Comparison of ENCODE assay signal across 9 cellular contexts in genomic region chr2:229133155-229133772, GRCh38.
DNase-seq lines count a peak whose midpoint lies in the region; ATAC-seq and TF ChIP-seq lines count a peak whose summit lies in the region.
"Had no signal": no experiment of that assay in that cellular context is flagged by ENCODE, and none has a peak within 500 bp of the region (broad histone marks: within the 10 kb centered on the region; RNA-seq: fewer than 3 reads in every experiment).

No MANE protein-coding gene starts in this region.

- no peaks in the 10 kb centered on the region for H3K36me3 ChIP-seq in brain microvascular endothelial cell (replicated peaks)
- H3K36me3 ChIP-seq in right lobe of liver: peaks cover 0 to 10% (median 0%) of the 10 kb centered on the region in 4 donors
- no peaks in the 10 kb centered on the region for H3K36me3 ChIP-seq in naive thymus-derived CD4-positive, alpha-beta T cell (ENCODE audit: control insufficient read depth in 2 of 3, insufficient read depth in 3 of 3, low read length in 3 of 3)

- H3K4me3 ChIP-seq in brain microvascular endothelial cell (ENCODE audit: low read depth, low read length) (no peak overlapping the region), right lobe of liver (no peak overlapping the region)
- no peak overlapping the region for H3K4me3 ChIP-seq in naive thymus-derived CD4-positive, alpha-beta T cell (ENCODE audit: low read length)

- H3K27ac Mint-ChIP-seq in naive thymus-derived CD4-positive, alpha-beta T cell: no peak overlapping the region
- H3K27ac Mint-ChIP-seq: IgD-negative memory B cell had no signal

- H3K27ac ChIP-seq in brain microvascular endothelial cell (no peak overlapping the region), right lobe of liver (no peak overlapping the region)
- H3K27ac ChIP-seq in naive thymus-derived CD4-positive, alpha-beta T cell (ENCODE audit: low read depth, low read length): no peak overlapping the region

- no peak overlapping the region for H3K4me3 Mint-ChIP-seq in naive thymus-derived CD4-positive, alpha-beta T cell
- H3K4me3 Mint-ChIP-seq: IgD-negative memory B cell had no signal

- TF ChIP-seq POLR2A in right lobe of liver (IDR thresholded peaks at IDR 0.05): no peak

- intact Hi-C loops in right lobe of liver (cut with DNase I): loop anchor here in 1 of 2 donors (10.0 kb wide), 1 partner anchor 142 kb away; the partner anchor contains the start of gene PID1
- intact Hi-C loops in naive thymus-derived CD4-positive, alpha-beta T cell (cut with micrococcal nuclease): no loop called here

- peaks cover 0 to 8% (median 0%) of the 10 kb centered on the region in 4 donors for H3K4me1 ChIP-seq in right lobe of liver
- no peaks in the 10 kb centered on the region for H3K4me1 ChIP-seq in naive thymus-derived CD4-positive, alpha-beta T cell (ENCODE audit: control insufficient read depth in 2 of 2, insufficient read depth in 2 of 2, low read length in 2 of 2)

- H3K36me3 Mint-ChIP-seq in naive thymus-derived CD4-positive, alpha-beta T cell: no peaks in the 10 kb centered on the region
- H3K36me3 Mint-ChIP-seq: IgD-negative memory B cell had no signal

- peak; percentile 10 for TF ChIP-seq CTCF in brain microvascular endothelial cell (IDR thresholded peaks at IDR 0.05; ENCODE audit: low read depth, low read length, missing control alignments)
- peak; percentile 52 to 70 (median 62) for TF ChIP-seq CTCF in right lobe of liver (IDR thresholded peaks at IDR 0.05)

- no peaks in the 10 kb centered on the region for H3K27me3 ChIP-seq in brain microvascular endothelial cell (replicated peaks)
- no peaks in the 10 kb centered on the region for H3K27me3 ChIP-seq in right lobe of liver
- H3K27me3 ChIP-seq in naive thymus-derived CD4-positive, alpha-beta T cell (ENCODE audit: control insufficient read depth in 2 of 2, insufficient read depth in 2 of 2, low read length in 2 of 2): no peaks in the 10 kb centered on the region

- DNase-seq in GM04504 (ENCODE audit: low read depth): peak; percentile 20
- peak; percentile 6 for DNase-seq in NCI-H1694 treated with DMSO at 0.1 percent for 48 hours (lab: John Stamatoyannopoulos, UW)
- DNase-seq in brain microvascular endothelial cell: peak; percentile 6
- DNase-seq in right lobe of liver: no peak
- DNase-seq in activated CD8-positive, alpha-beta memory T cell treated with anti-CD3 and anti-CD28 coated beads for 24 hours: no peak
- no peak for DNase-seq in naive thymus-derived CD4-positive, alpha-beta T cell

- H3K9me3 ChIP-seq in right lobe of liver: no peaks in the 10 kb centered on the region
- no peaks in the 10 kb centered on the region for H3K9me3 ChIP-seq in naive thymus-derived CD4-positive, alpha-beta T cell (ENCODE audit: control insufficient read depth in 2 of 3, low read length in 3 of 3)

- POLR2A ChIA-PET in naive thymus-derived CD4-positive, alpha-beta T cell (lab: Charles Lee): no interaction called here

- H3K27me3 Mint-ChIP-seq in naive thymus-derived CD4-positive, alpha-beta T cell: peaks cover 0 to 4% (median 0%) of the 10 kb centered on the region in 5 donors
- H3K27me3 Mint-ChIP-seq: IgD-negative memory B cell had no signal

- peak; percentile 88 to 93 (median 90) for ATAC-seq in right lobe of liver
- ATAC-seq in naive thymus-derived CD4-positive, alpha-beta T cell: no peak
- no peak for ATAC-seq in GM18909 (IDR thresholded peaks at IDR 0.05; ENCODE audit: poor library complexity, unreplicated experiment)
- ATAC-seq in HG03280 (IDR thresholded peaks at IDR 0.05; ENCODE audit: unreplicated experiment): no peak

- H3K9me3 Mint-ChIP-seq in naive thymus-derived CD4-positive, alpha-beta T cell: peaks cover 0 to 6% (median 0%) of the 10 kb centered on the region in 11 donors

- in situ Hi-C loops in brain microvascular endothelial cell (cut with HindIII; ENCODE audit: low pct_ligation_motif_present, low sequenced_read_pairs): no loop called here

- 21% methylated on average over 5 of the region's 5 CpGs for WGBS in right lobe of liver (ENCODE audit: insufficient coverage, low coverage, low lambda C conversion rate, missing lambda C conversion rate)

- H3K4me1 Mint-ChIP-seq in naive thymus-derived CD4-positive, alpha-beta T cell: no peaks in the 10 kb centered on the region
- H3K4me1 Mint-ChIP-seq: IgD-negative memory B cell had no signal

- CTCF ChIA-PET in naive thymus-derived CD4-positive, alpha-beta T cell (lab: Charles Lee): no interaction called here

Comparison
In these comparisons a context has a peak if more than half of its experiments do, and no peak if none do; other contexts are left out.
1. DNase-seq: peak in GM04504 (single experiment), NCI-H1694 treated with DMSO at 0.1 percent for 48 hours (single experiment) and brain microvascular endothelial cell (single experiment); none in right lobe of liver (0 of 3), activated CD8-positive, alpha-beta memory T cell treated with anti-CD3 and anti-CD28 coated beads for 24 hours (single experiment) and naive thymus-derived CD4-positive, alpha-beta T cell (0 of 9).
2. ATAC-seq: peak in right lobe of liver (4 of 4); none in naive thymus-derived CD4-positive, alpha-beta T cell (single experiment), GM18909 (single experiment) and HG03280 (single experiment).